Comparison of ENCODE assay signal across 16 cellular contexts in genomic region chr16:23943604-23944003, GRCh38.
"Had no signal": no experiment of that assay in that cellular context is flagged by ENCODE, and none has a peak within 500 bp of the region (broad histone marks: within the 10 kb centered on the region; RNA-seq: fewer than 3 reads in every experiment).

No MANE protein-coding gene starts in this region.

- H3K27ac ChIP-seq: lower lobe of right lung, thyroid gland had no signal

- FAIRE-seq: frontal cortex had no signal

- H3K36me3 ChIP-seq: lower lobe of right lung, thyroid gland had no signal

- ATAC-seq: left colon, lower lobe of right lung, sciatic nerve had no signal

- H3K4me3 ChIP-seq: lower lobe of right lung, smooth muscle cell, thyroid gland had no signal

- H3K9me3 Mint-ChIP-seq: nephron progenitor cell had no signal

- DNase-seq: activated CD4-positive, alpha-beta T cell treated with anti-CD3 and anti-CD28 coated beads for 4 hours; activated CD8-positive, alpha-beta memory T cell treated with anti-CD3 and anti-CD28 coated beads for 24 hours; activated CD8-positive, alpha-beta memory T cell treated with anti-CD3 and anti-CD28 coated beads, Interleukin-2, amount 50 U/mL, for 48 hours; activated naive CD4-positive, alpha-beta T cell treated with anti-CD3 and anti-CD28 coated beads, Interleukin-2, amount 50 U/mL, for 16 hours; amniotic stem cell; effector CD4-positive, alpha-beta T cell; hypothalamus; islet precursor cell; left colon; lower lobe of right lung; nephron progenitor cell; stimulated activated CD4-positive, alpha-beta T cell treated with anti-CD3 and anti-CD28 coated beads, Interleukin-4, amount 100 ng/mL, for 1 hour; thyroid gland had no signal

- H3K9me3 ChIP-seq: lower lobe of right lung, thyroid gland had no signal

- H3K4me1 ChIP-seq: lower lobe of right lung, thyroid gland had no signal

- H3K27me3 ChIP-seq: thyroid gland had no signal

- H3K4me2 ChIP-seq: smooth muscle cell had no signal

- H3K27ac Mint-ChIP-seq: nephron progenitor cell had no signal

- H3K4me3 Mint-ChIP-seq: nephron progenitor cell had no signal
